Comparison of ENCODE assay signal across 9 cellular contexts in genomic region chr9:89387970-89388867, GRCh38.
DNase-seq lines count a peak whose midpoint lies in the region; ATAC-seq, FAIRE-seq and TF ChIP-seq lines count a peak whose summit lies in the region.
"Had no signal": no experiment of that assay in that cellular context is flagged by ENCODE, and none has a peak within 500 bp of the region (broad histone marks: within the 10 kb centered on the region; RNA-seq: fewer than 3 reads in every experiment).

No MANE protein-coding gene starts in this region.

- H3K4me3 ChIP-seq in A549, result no peak overlapping the region
- H3K4me3 ChIP-seq in epithelial cell of esophagus (ENCODE audit: low read length), result no peak overlapping the region

- peaks cover 6% of the 10 kb centered on the region; the same call in 1 of the 3 replicates for H3K4me1 ChIP-seq in A549

- TF ChIP-seq CTCF in A549 (IDR thresholded peaks at IDR 0.05), result no peak
- no peak for TF ChIP-seq CTCF in epithelial cell of esophagus (IDR thresholded peaks at IDR 0.05; ENCODE audit: insufficient read depth, low read depth, low read length, missing control alignments)

- no peak for TF ChIP-seq RAD21 in A549 (conservative IDR thresholded peaks at IDR 0.05 in 1 of 2, IDR thresholded peaks at IDR 0.05 in 1 of 2)

- no peak for TF ChIP-seq EP300 in A549 (IDR thresholded peaks at IDR 0.05)

- H3K27ac ChIP-seq in A549, result no peak overlapping the region

- no peak for TF ChIP-seq POLR2A in A549 (IDR thresholded peaks at IDR 0.05; ENCODE audit: low read length)

- CTCF ChIA-PET in A549 (lab: Yijun Ruan, JAX), result interaction anchor here (0.6 kb wide), 1 partner anchor 311 kb away, joined by 3 read pairs; no protein-coding TSS in a partner anchor

- no peak overlapping the region for H3K4me2 ChIP-seq in A549

- no peak for FAIRE-seq in A549 (lab: Jason Lieb, UNC)

- no peaks in the 10 kb centered on the region for H3K9me3 ChIP-seq in A549

- POLR2A ChIA-PET in A549 (lab: Yijun Ruan, JAX), result no interaction called here

- ATAC-seq in A549, result no peak; a peak in 1 of 6 replicates
- no peak for ATAC-seq in GM18858 (IDR thresholded peaks at IDR 0.05; ENCODE audit: unreplicated experiment)

- WGBS in A549 (ENCODE audit: missing lambda C conversion rate), result 85% methylated on average over 20 of the region's 20 CpGs

- DNase-seq in A549 (ENCODE audit: low read depth in 1 of 2, low spot score in 1 of 2) (peak in 1 of 2 experiments; percentile 23), MV-4-11 (lab: John Stamatoyannopoulos, UW) (peak; percentile 95), epithelial cell of esophagus (ENCODE audit: low read depth) (peak; percentile 81), myocyte (ENCODE audit: low read depth) (peak; percentile 20), NCI-H524 (lab: John Stamatoyannopoulos, UW) (no peak), NCI-H446 treated with DMSO at 0.1 percent for 48 hours (lab: John Stamatoyannopoulos, UW) (no peak)
- DNase-seq in activated CD4-positive, CD25-positive, alpha-beta regulatory T cell treated with anti-CD3 and anti-CD28 coated beads, Interleukin-2, amount 50 U/mL, for 72 hours, result no peak
- DNase-seq: immature natural killer cell had no signal

TF ChIP-seq in A549, 52 proteins besides CTCF, POLR2A, EP300 and RAD21:
- TF ChIP-seq CEBPB (IDR thresholded peaks at IDR 0.05), result peak; percentile 69 to 89
- no peak for TF ChIP-seq NR3C1 (IDR thresholded peaks at IDR 0.05)
- TF ChIP-seq HES2 (IDR thresholded peaks at IDR 0.05), result peak; percentile 74; the same call in 1 of the 2 replicates
- TF ChIP-seq NPAS2 (CRISPR knock-in tag; IDR thresholded peaks at IDR 0.05; ENCODE audit: borderline replicate concordance), result no peak
- TF ChIP-seq JUN (IDR thresholded peaks at IDR 0.05), result no peak
- TF ChIP-seq HOXA7 (CRISPR knock-in tag; IDR thresholded peaks at IDR 0.05), result no peak

Comparison
In these comparisons a context has a peak if more than half of its experiments do, and no peak if none do; other contexts are left out.
1. DNase-seq: peak in MV-4-11 (single experiment), epithelial cell of esophagus (single experiment) and myocyte (single experiment); none in activated CD4-positive, CD25-positive, alpha-beta regulatory T cell treated with anti-CD3 and anti-CD28 coated beads, Interleukin-2, amount 50 U/mL, for 72 hours (single experiment), NCI-H524 (0 of 2) and NCI-H446 treated with DMSO at 0.1 percent for 48 hours (single experiment).